In the genomic region with DNA sequence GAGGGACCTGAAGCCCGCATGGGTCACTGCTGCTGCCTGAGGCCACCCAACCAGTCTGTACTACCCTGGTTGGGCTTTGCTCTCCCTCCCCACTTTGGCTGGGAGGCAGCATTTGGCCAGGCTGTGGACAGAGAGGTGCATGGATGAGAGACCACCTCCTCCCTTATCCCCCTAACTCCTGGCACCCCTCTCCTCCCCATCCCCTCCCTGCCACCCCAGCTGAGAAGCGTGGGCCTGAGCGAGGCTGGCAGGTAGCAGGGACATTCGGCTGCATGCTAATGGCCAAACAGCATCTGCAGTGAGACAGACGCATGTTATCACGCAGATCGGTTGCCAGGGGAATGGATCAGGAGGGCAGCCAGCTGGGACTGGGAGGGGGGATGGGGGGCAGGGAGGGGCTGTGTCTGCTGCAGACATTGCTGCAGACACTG, we compare ENCODE assay signal across 1 cellular context.
TF ChIP-seq lines count a peak whose summit lies in the region.

No MANE protein-coding gene starts in this region.

TF ChIP-seq in HEK293, 187 proteins besides CTCF, POLR2A, EP300 and RAD21:
- TF ChIP-seq, protein P1, sequence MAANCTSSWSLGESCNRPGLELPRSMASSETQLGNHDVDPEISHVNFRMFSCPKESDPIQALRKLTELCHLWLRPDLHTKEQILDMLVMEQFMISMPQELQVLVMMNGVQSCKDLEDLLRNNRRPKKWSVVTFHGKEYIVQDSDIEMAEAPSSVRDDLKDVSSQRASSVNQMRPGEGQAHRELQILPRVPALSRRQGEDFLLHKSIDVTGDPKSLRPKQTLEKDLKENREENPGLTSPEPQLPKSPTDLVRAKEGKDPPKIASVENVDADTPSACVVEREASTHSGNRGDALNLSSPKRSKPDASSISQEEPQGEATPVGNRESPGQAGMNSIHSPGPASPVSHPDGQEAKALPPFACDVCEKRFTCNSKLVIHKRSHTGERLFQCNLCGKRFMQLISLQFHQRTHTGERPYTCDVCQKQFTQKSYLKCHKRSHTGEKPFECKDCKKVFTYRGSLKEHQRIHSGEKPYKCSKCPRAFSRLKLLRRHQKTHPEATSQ (tag by site-specific recombination; IDR thresholded peaks at IDR 0.05), result no peak
- no peak for TF ChIP-seq ZNF473 (tag by site-specific recombination; IDR thresholded peaks at IDR 0.05)
- TF ChIP-seq, protein P2, sequence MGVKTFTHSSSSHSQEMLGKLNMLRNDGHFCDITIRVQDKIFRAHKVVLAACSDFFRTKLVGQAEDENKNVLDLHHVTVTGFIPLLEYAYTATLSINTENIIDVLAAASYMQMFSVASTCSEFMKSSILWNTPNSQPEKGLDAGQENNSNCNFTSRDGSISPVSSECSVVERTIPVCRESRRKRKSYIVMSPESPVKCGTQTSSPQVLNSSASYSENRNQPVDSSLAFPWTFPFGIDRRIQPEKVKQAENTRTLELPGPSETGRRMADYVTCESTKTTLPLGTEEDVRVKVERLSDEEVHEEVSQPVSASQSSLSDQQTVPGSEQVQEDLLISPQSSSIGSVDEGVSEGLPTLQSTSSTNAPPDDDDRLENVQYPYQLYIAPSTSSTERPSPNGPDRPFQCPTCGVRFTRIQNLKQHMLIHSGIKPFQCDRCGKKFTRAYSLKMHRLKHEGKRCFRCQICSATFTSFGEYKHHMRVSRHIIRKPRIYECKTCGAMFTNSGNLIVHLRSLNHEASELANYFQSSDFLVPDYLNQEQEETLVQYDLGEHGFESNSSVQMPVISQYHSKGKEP (tag by site-specific recombination; IDR thresholded peaks at IDR 0.05), result 0 out of 2 replicates have a peak, but pooled peaks have one; percentile 5
- no peak for TF ChIP-seq PRDM1 (tag by site-specific recombination; IDR thresholded peaks at IDR 0.05)
- no peak for TF ChIP-seq GLI2 (tag by site-specific recombination; IDR thresholded peaks at IDR 0.05; ENCODE audit: borderline replicate concordance, low read depth)
- TF ChIP-seq ZNF837 (tag by site-specific recombination; IDR thresholded peaks at IDR 0.05), result no peak
- TF ChIP-seq, protein P3, sequence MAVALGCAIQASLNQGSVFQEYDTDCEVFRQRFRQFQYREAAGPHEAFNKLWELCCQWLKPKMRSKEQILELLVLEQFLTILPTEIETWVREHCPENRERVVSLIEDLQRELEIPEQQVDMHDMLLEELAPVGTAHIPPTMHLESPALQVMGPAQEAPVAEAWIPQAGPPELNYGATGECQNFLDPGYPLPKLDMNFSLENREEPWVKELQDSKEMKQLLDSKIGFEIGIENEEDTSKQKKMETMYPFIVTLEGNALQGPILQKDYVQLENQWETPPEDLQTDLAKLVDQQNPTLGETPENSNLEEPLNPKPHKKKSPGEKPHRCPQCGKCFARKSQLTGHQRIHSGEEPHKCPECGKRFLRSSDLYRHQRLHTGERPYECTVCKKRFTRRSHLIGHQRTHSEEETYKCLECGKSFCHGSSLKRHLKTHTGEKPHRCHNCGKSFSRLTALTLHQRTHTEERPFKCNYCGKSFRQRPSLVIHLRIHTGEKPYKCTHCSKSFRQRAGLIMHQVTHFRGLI (tag by site-specific recombination; IDR thresholded peaks at IDR 0.05), result peak; percentile 100
